In the genomic region with DNA sequence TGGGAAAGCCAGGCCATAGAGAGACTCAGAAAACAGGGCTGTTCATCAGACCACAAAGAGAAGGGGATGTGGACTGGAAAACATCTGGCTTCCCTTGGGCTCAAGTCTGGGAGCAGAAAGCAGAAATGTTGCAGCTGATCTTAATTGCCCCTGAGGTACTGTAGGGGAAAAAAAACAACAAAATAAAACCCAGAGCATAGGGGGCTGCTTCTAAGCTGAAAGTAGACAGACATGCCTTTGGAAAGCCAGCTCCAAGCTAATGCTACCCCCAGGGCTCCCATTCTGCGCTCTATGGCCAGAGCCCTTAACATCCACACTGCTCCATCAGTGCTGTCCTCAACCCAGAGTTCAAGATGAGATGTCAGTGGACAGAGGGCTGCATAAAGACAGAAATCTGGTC, we compare ENCODE assay signal across 13 cellular contexts. TPM values are rescaled to one million over a fixed set of nuclear protein-coding genes. Genes with fewer than 3 reads are reported as not detected.
A peak's percentile ranks its signal among the peaks of the same experiment; 100 is the strongest.
DNase-seq lines count a peak whose midpoint lies in the region; ATAC-seq and TF ChIP-seq lines count a peak whose summit lies in the region.
"Had no signal": no experiment of that assay in that cellular context is flagged by ENCODE, and none has a peak within 500 bp of the region (broad histone marks: within the 10 kb centered on the region; RNA-seq: fewer than 3 reads in every experiment).

No MANE protein-coding gene starts in this region.

- ATAC-seq in lower lobe of right lung (no peak), GM19455 (IDR thresholded peaks at IDR 0.05; ENCODE audit: unreplicated experiment) (no peak), HG03159 (IDR thresholded peaks at IDR 0.05; ENCODE audit: unreplicated experiment) (no peak)
- ATAC-seq: mucosa of descending colon had no signal

- H3K4me3 Mint-ChIP-seq in brain: peak overlapping the region; percentile 80 to 86 (median 84)

- peaks cover 61% of the 10 kb centered on the region for H3K27me3 Mint-ChIP-seq in brain

- H3K4me3 ChIP-seq in MM.1S (ENCODE audit: low read length) (no peak overlapping the region), lower lobe of right lung (no peak overlapping the region), thyroid gland (replicated peaks in 1 of 3) (no peak overlapping the region)
- H3K4me3 ChIP-seq: mucosa of descending colon had no signal

- TF ChIP-seq POLR2A in thyroid gland (IDR thresholded peaks at IDR 0.05): no peak

- no peaks in the 10 kb centered on the region for H3K9me3 ChIP-seq in MM.1S (replicated peaks; ENCODE audit: insufficient read depth, low read length)
- no peaks in the 10 kb centered on the region for H3K9me3 ChIP-seq in lower lobe of right lung
- no peaks in the 10 kb centered on the region for H3K9me3 ChIP-seq in thyroid gland
- H3K9me3 ChIP-seq: mucosa of descending colon had no signal

- no peaks in the 10 kb centered on the region for H3K36me3 Mint-ChIP-seq in brain

- H3K79me2 ChIP-seq in MM.1S (ENCODE audit: low read length): no peaks in the 10 kb centered on the region

- no peaks in the 10 kb centered on the region for H3K9me3 Mint-ChIP-seq in brain

- H3K4me1 Mint-ChIP-seq in brain: peaks cover 28% of the 10 kb centered on the region

- DNase-seq in MM.1S: no peak
- no peak for DNase-seq in lower lobe of right lung
- no peak for DNase-seq in thyroid gland
- no peak for DNase-seq in activated T-cell treated with anti-CD3 and anti-CD28 coated beads, Interleukin-2, amount 50 U/mL, for 1 hour
- DNase-seq: activated CD4-positive, alpha-beta T cell treated with anti-CD3 and anti-CD28 coated beads, Interleukin-2, amount 50 U/mL, for 48 hours; activated gamma-delta T cell; central memory CD4-positive, alpha-beta T cell; mucosa of descending colon; NCI-H1436; NCI-H526 had no signal

- H3K27ac ChIP-seq in MM.1S (ENCODE audit: low read length): no peak overlapping the region
- peak overlapping the region; percentile 83 for H3K27ac ChIP-seq in lower lobe of right lung
- peak overlapping the region; percentile 84 to 96 (median 94) for H3K27ac ChIP-seq in thyroid gland

- peak overlapping the region in 4 of 5 experiments; percentile 11 to 89 (median 74) for H3K27ac Mint-ChIP-seq in brain

- no peaks in the 10 kb centered on the region for H3K9me2 ChIP-seq in MM.1S (replicated peaks; ENCODE audit: insufficient read depth, low read length)

- intact Hi-C loops in lower lobe of right lung (cut with DNase I) (no loop called here), thyroid gland (cut with DNase I) (no loop called here)

- H3K9ac ChIP-seq in MM.1S (ENCODE audit: low read length): no peak overlapping the region

- H3K4me1 ChIP-seq in MM.1S (ENCODE audit: low read length) (0 out of 2 replicates have a peak, but pooled peaks cover 7% of the 10 kb centered on the region), lower lobe of right lung (peaks cover 31% of the 10 kb centered on the region), thyroid gland (peaks cover 27 to 38% of the 10 kb centered on the region in 2 donors)

- no peak overlapping the region for H2AFZ ChIP-seq in MM.1S (ENCODE audit: low read length)

- whole genome bisulfite sequencing in thyroid gland, 2 donors: 94% methylated on average over 1 of the region's 1 CpG

- H3K36me3 ChIP-seq in MM.1S (replicated peaks; ENCODE audit: insufficient read depth, low read length): no peaks in the 10 kb centered on the region
- H3K36me3 ChIP-seq in lower lobe of right lung: no peaks in the 10 kb centered on the region
- H3K36me3 ChIP-seq in thyroid gland: no peaks in the 10 kb centered on the region

- H3K4me2 ChIP-seq in MM.1S (ENCODE audit: low read depth, low read length): peak overlapping the region; percentile 97; the same call in 1 of the 2 replicates

- H3K27me3 ChIP-seq in MM.1S (replicated peaks; ENCODE audit: insufficient read depth, low read length): peaks cover 49% of the 10 kb centered on the region
- H3K27me3 ChIP-seq in lower lobe of right lung (ENCODE audit: low read depth): peaks cover 22% of the 10 kb centered on the region
- no peaks in the 10 kb centered on the region for H3K27me3 ChIP-seq in thyroid gland

- H4K20me1 ChIP-seq in MM.1S (ENCODE audit: insufficient read depth, low read length): no peaks in the 10 kb centered on the region

- peaks cover 15% of the 10 kb centered on the region for H3F3A ChIP-seq in MM.1S (ENCODE audit: insufficient read depth, low read length)

- no peak for TF ChIP-seq CTCF in MM.1S (IDR thresholded peaks at IDR 0.05; ENCODE audit: low read length)
- TF ChIP-seq CTCF in brain (conservative IDR thresholded peaks at IDR 0.05): no peak
- TF ChIP-seq CTCF in lower lobe of right lung (IDR thresholded peaks at IDR 0.05): no peak
- no peak for TF ChIP-seq CTCF in thyroid gland (IDR thresholded peaks at IDR 0.05)

RNA-seq across cellular contexts. Expression of gene PACSIN3, which starts 2.0 kb away (rescaled TPM):
- polyA plus RNA-seq in brain (ENCODE audit: insufficient read depth, low read depth, low replicate concordance): 14.3 TPM
- 28.6 TPM for total RNA-seq in lower lobe of right lung
- total RNA-seq in thyroid gland: 10 to 100 TPM; 43.6 to 71.6 (median 54.2) TPM

RNA-seq across cellular contexts. Expression of gene ARFGAP2, which starts 11.6 kb away (rescaled TPM):
- 59.4 TPM for polyA plus RNA-seq in brain (ENCODE audit: insufficient read depth, low read depth, low replicate concordance)
- total RNA-seq in lower lobe of right lung: 90.9 TPM
- 100 to 1,000 TPM; 145 to 194 (median 160) TPM for total RNA-seq in thyroid gland

RNA-seq across cellular contexts. Expression of gene DDB2, which starts 26.5 kb away (rescaled TPM):
- 16.2 TPM for polyA plus RNA-seq in brain (ENCODE audit: insufficient read depth, low read depth, low replicate concordance)
- total RNA-seq in lower lobe of right lung: 37.5 TPM
- 10 to 100 TPM; 10.6 to 19.3 (median 12.9) TPM for total RNA-seq in thyroid gland
